Comparison of ENCODE assay signal across 10 cellular contexts in genomic region chr21:26140185-26140584, GRCh38. TPM values are rescaled to one million over a fixed set of nuclear protein-coding genes. Genes with fewer than 3 reads are reported as not detected.
A peak's percentile ranks its signal among the peaks of the same experiment; 100 is the strongest.
DNase-seq lines count a peak whose midpoint lies in the region; ATAC-seq and TF ChIP-seq lines count a peak whose summit lies in the region.
"Had no signal": no experiment of that assay in that cellular context is flagged by ENCODE, and none has a peak within 500 bp of the region (broad histone marks: within the 10 kb centered on the region; RNA-seq: fewer than 3 reads in every experiment).

No MANE protein-coding gene starts in this region.

- H3K9me3 Mint-ChIP-seq in osteocyte (ENCODE audit: unreplicated experiment): peaks cover 6% of the 10 kb centered on the region

- peak overlapping the region; percentile 89 for H3K27ac ChIP-seq in PC-3 (ENCODE audit: low read length)
- H3K27ac ChIP-seq: prostate gland had no signal

- no peaks in the 10 kb centered on the region for H3K9me2 ChIP-seq in PC-3 (replicated peaks; ENCODE audit: low read length)

- no peak overlapping the region for H3K4me3 Mint-ChIP-seq in osteocyte (ENCODE audit: unreplicated experiment)

- CTCF ChIA-PET in PC-3 (lab: Charles Lee): no interaction called here

- no peak for TF ChIP-seq CTCF in PC-3 (conservative IDR thresholded peaks at IDR 0.05; ENCODE audit: low read depth, low read length)
- TF ChIP-seq CTCF in osteocyte (IDR thresholded peaks at IDR 0.05): no peak

- H3F3A ChIP-seq in PC-3 (ENCODE audit: low read length, unreplicated experiment): no peaks in the 10 kb centered on the region

- H3K9me3 ChIP-seq in PC-3 (ENCODE audit: low read length): no peaks in the 10 kb centered on the region
- H3K9me3 ChIP-seq: prostate gland had no signal

- peak overlapping the region; percentile 44 for H3K4me2 ChIP-seq in PC-3 (ENCODE audit: low read length)

- peak overlapping the region; percentile 64 for H3K27ac Mint-ChIP-seq in osteocyte (ENCODE audit: unreplicated experiment)

- DNase-seq in EL (peak; percentile 94), PC-3 (peak; percentile 98), fibroblast of gingiva (ENCODE audit: low read depth) (peak; percentile 88), osteocyte (ENCODE audit: extremely low spot score, unreplicated experiment) (no peak), retina (no peak), NCI-H1048 (lab: John Stamatoyannopoulos, UW) (no peak), activated T-cell treated with anti-CD3 and anti-CD28 coated beads for 4 hours (no peak), NCI-H774 (lab: John Stamatoyannopoulos, UW) (no peak)
- DNase-seq: NCI-H2081 treated with DMSO at 0.1 percent for 48 hours had no signal

- no TSS peak for BruUV-seq in PC-3 (replicated peaks; lab: Mats Ljungman, UMichigan)

- peaks cover 20% of the 10 kb centered on the region for H3K4me1 Mint-ChIP-seq in osteocyte (ENCODE audit: unreplicated experiment)

- H3K79me2 ChIP-seq in PC-3 (ENCODE audit: low read length): peaks cover 92% of the 10 kb centered on the region

- peaks cover 9% of the 10 kb centered on the region; the same call in 1 of the 2 replicates for H3K36me3 ChIP-seq in PC-3 (ENCODE audit: low read depth, low read length)
- H3K36me3 ChIP-seq: prostate gland had no signal

- H3K9ac ChIP-seq in PC-3 (ENCODE audit: low read length): peak overlapping the region; percentile 52

- peak; percentile 98 for ATAC-seq in PC-3

- no peak overlapping the region for H2AFZ ChIP-seq in PC-3 (ENCODE audit: low read length)

- intact Hi-C loops in PC-3 (cut with micrococcal nuclease): no loop called here

- no peaks in the 10 kb centered on the region for H3K27me3 Mint-ChIP-seq in osteocyte (ENCODE audit: unreplicated experiment)

- H3K27me3 ChIP-seq in PC-3 (ENCODE audit: low read length): no peaks in the 10 kb centered on the region

- POLR2A ChIA-PET in PC-3 (lab: Charles Lee; ENCODE audit: unreplicated experiment): interaction anchor here (0.6 to 0.9 kb wide), 2 partner anchors 29 to 31 kb away, joined by 3 to 5 read pairs; partner anchors contain the start of gene APP

- H3K4me1 ChIP-seq in PC-3 (ENCODE audit: insufficient read depth, low read length): peaks cover 45% of the 10 kb centered on the region
- H3K4me1 ChIP-seq: prostate gland had no signal

- peaks cover 10% of the 10 kb centered on the region for H3K36me3 Mint-ChIP-seq in osteocyte (ENCODE audit: unreplicated experiment)

- H4K20me1 ChIP-seq in PC-3 (ENCODE audit: low read length): peaks cover 7% of the 10 kb centered on the region; the same call in 1 of the 2 replicates

- H3K4me3 ChIP-seq in PC-3 (ENCODE audit: low read length): peak overlapping the region; percentile 16; the same call in 1 of the 2 replicates
- H3K4me3 ChIP-seq: prostate gland had no signal

RNA-seq across cellular contexts. Expression of gene APP, which starts 30.4 kb away (rescaled TPM):
- 266 and 329 TPM in 2 replicates for total RNA-seq in PC-3 (2014; rRNA removed)
- total RNA-seq in osteocyte: 698 and 749 TPM in 2 replicates

Comparison
In these comparisons a context has a peak if more than half of its experiments do, and no peak if none do; other contexts are left out.
1. DNase-seq: peak in EL (single experiment), PC-3 (single experiment) and fibroblast of gingiva (single experiment); none in osteocyte (single experiment), retina (single experiment), NCI-H1048 (single experiment), activated T-cell treated with anti-CD3 and anti-CD28 coated beads for 4 hours (single experiment) and NCI-H774 (single experiment).